7 cellular contexts compared by ENCODE assay signal in genomic region chr12:122421815-122422737, GRCh38. TPM values are rescaled to one million over a fixed set of nuclear protein-coding genes. Genes with fewer than 3 reads are reported as not detected.
A peak's percentile ranks its signal among the peaks of the same experiment; 100 is the strongest.
DNase-seq lines count a peak whose midpoint lies in the region; ATAC-seq and TF ChIP-seq lines count a peak whose summit lies in the region.

TSS of gene CLIP1 (minus strand) at chr12:122422669. CDS start at chr12:122380452, 42,217 bp downstream.

- POLR2A ChIA-PET in HEK293 (lab: Yijun Ruan, JAX), result interaction anchor here (2.3 to 2.5 kb wide), 2 partner anchors 22 kb away, joined by 15 to 16 read pairs; no protein-coding TSS in a partner anchor

- H3K36me3 ChIP-seq in HEK293 (ENCODE audit: control insufficient read depth in 2 of 2, insufficient read depth in 1 of 2, low read length in 2 of 2), result no peaks in the 10 kb centered on the region

- H3K4me3 ChIP-seq in GM12875 (ENCODE audit: low read depth, low read length), result peak within 1 kb of the TSS; percentile 83
- peak within 1 kb of the TSS; percentile 56 for H3K4me3 ChIP-seq in HEK293 (ENCODE audit: low read depth, low read length)

- peak within 1 kb of the TSS; percentile 99 for H3K27ac ChIP-seq in HEK293 (ENCODE audit: extremely low read depth, low read depth, low read length)

- TF ChIP-seq CTCF in GM12875 (IDR thresholded peaks at IDR 0.05; ENCODE audit: borderline replicate concordance, insufficient read depth, low read depth, low read length) (peak; percentile 59), HEK293 (tag by site-specific recombination; IDR thresholded peaks at IDR 0.05) (peak; percentile 71)

- H3K9me3 ChIP-seq in HEK293 (ENCODE audit: control insufficient read depth, insufficient read depth, low read depth, low read length), result no peaks in the 10 kb centered on the region

- CTCF ChIA-PET in HEK293 (lab: Yijun Ruan, JAX), result interaction anchor here (0.9 kb wide), 1 partner anchor 22 kb away, joined by 4 read pairs; no protein-coding TSS in a partner anchor

- ATAC-seq in activated CD4-positive, CD25-positive, alpha-beta regulatory T cell treated with anti-CD3 and anti-CD28 coated beads, Interleukin-2, amount 50 U/mL, for 24 hours, result peak; percentile 67 to 74

- H3K4me1 ChIP-seq in HEK293 (ENCODE audit: control insufficient read depth, insufficient read depth, low read length), result peaks cover 18% of the 10 kb centered on the region

- DNase-seq in NCI-H146 (lab: John Stamatoyannopoulos, UW) (peak; percentile 76), cerebellum (ENCODE audit: low spot score) (peak; percentile 83), kidney tubule cell (ENCODE audit: low spot score) (peak; percentile 85)
- DNase-seq in stimulated activated CD4-positive, alpha-beta T cell treated with anti-CD3 and anti-CD28 coated beads, Interleukin-2, amount 100 ng/mL, for 4 hours (ENCODE audit: low read depth), result peak; percentile 42

TF ChIP-seq in HEK293, 187 proteins besides CTCF, POLR2A, EP300 and RAD21 (continues in another document):
- TF ChIP-seq MZF1 (tag by site-specific recombination; IDR thresholded peaks at IDR 0.05; ENCODE audit: borderline replicate concordance), result 0 out of 2 replicates have a peak, but pooled peaks have one; percentile 13
- TF ChIP-seq ZNF214 (tag by site-specific recombination; IDR thresholded peaks at IDR 0.05; ENCODE audit: borderline replicate concordance), result no peak
- no peak for TF ChIP-seq ZNF324 (tag by site-specific recombination; IDR thresholded peaks at IDR 0.05)
- TF ChIP-seq ZBTB49 (tag by site-specific recombination; IDR thresholded peaks at IDR 0.05; ENCODE audit: low read depth), result no peak
- peak; percentile 80 for TF ChIP-seq ZBTB17 (tag by site-specific recombination; IDR thresholded peaks at IDR 0.05)
- peak; percentile 89 for TF ChIP-seq IKZF3 (tag by site-specific recombination; IDR thresholded peaks at IDR 0.05)
- TF ChIP-seq WT1 (tag by site-specific recombination; IDR thresholded peaks at IDR 0.05), result no peak
- TF ChIP-seq ZNF571 (tag by site-specific recombination; IDR thresholded peaks at IDR 0.05), result no peak
- no peak for TF ChIP-seq ZNF133 (tag by site-specific recombination; IDR thresholded peaks at IDR 0.05)
- no peak for TF ChIP-seq ZNF658 (tag by site-specific recombination; IDR thresholded peaks at IDR 0.05)
- no peak for TF ChIP-seq INSM2 (tag by site-specific recombination; IDR thresholded peaks at IDR 0.05)
- no peak for TF ChIP-seq ZNF776 (tag by site-specific recombination; IDR thresholded peaks at IDR 0.05; ENCODE audit: borderline replicate concordance)
- peak; percentile 93 for TF ChIP-seq ZBTB8A (tag by site-specific recombination; IDR thresholded peaks at IDR 0.05)
- no peak for TF ChIP-seq ZNF792 (tag by site-specific recombination; IDR thresholded peaks at IDR 0.05)
- TF ChIP-seq HOXC10 (CRISPR knock-in tag; IDR thresholded peaks at IDR 0.05), result no peak
- no peak for TF ChIP-seq ZNF560 (tag by site-specific recombination; IDR thresholded peaks at IDR 0.05; ENCODE audit: borderline replicate concordance)
- TF ChIP-seq ZNF2 (tag by site-specific recombination; IDR thresholded peaks at IDR 0.05), result 0 out of 2 replicates have a peak, but pooled peaks have one; percentile 18
- peak; percentile 73; the same call in 1 of the 2 replicates for TF ChIP-seq ZXDB (tag by site-specific recombination; IDR thresholded peaks at IDR 0.05)
- TF ChIP-seq ZNF426 (tag by site-specific recombination; IDR thresholded peaks at IDR 0.05), result no peak
- no peak for TF ChIP-seq ZNF239 (tag by site-specific recombination; IDR thresholded peaks at IDR 0.05)
- peak; percentile 25; the same call in 1 of the 2 replicates for TF ChIP-seq ZFP69B (tag by site-specific recombination; IDR thresholded peaks at IDR 0.05)
- no peak for TF ChIP-seq PRDM1 (tag by site-specific recombination; IDR thresholded peaks at IDR 0.05)
- no peak for TF ChIP-seq ZNF777 (tag by site-specific recombination; IDR thresholded peaks at IDR 0.05; ENCODE audit: borderline replicate concordance)
- no peak for TF ChIP-seq ZNF175 (tag by site-specific recombination; IDR thresholded peaks at IDR 0.05)
- peak; percentile 65 for TF ChIP-seq ZIC2 (tag by site-specific recombination; IDR thresholded peaks at IDR 0.05)
- peak; percentile 58 for TF ChIP-seq ZNF692 (tag by site-specific recombination; IDR thresholded peaks at IDR 0.05)
- TF ChIP-seq KLF16 (tag by site-specific recombination; IDR thresholded peaks at IDR 0.05), result peak; percentile 54
- TF ChIP-seq ZBTB7A (tag by site-specific recombination; IDR thresholded peaks at IDR 0.05; ENCODE audit: low read depth), result peak; percentile 22; the same call in 1 of the 2 replicates
- peak; percentile 29; the same call in 1 of the 2 replicates for TF ChIP-seq SCRT1 (tag by site-specific recombination; IDR thresholded peaks at IDR 0.05; ENCODE audit: borderline replicate concordance)
- TF ChIP-seq MYNN (tag by site-specific recombination; IDR thresholded peaks at IDR 0.05; ENCODE audit: borderline replicate concordance), result no peak
- no peak for TF ChIP-seq ZNF366 (tag by site-specific recombination; conservative IDR thresholded peaks at IDR 0.05)
- TF ChIP-seq ZNF350 (tag by site-specific recombination; IDR thresholded peaks at IDR 0.05), result no peak
- 0 out of 2 replicates have a peak, but pooled peaks have one; percentile 8 for TF ChIP-seq PBX3 (CRISPR knock-in tag; IDR thresholded peaks at IDR 0.05)
- peak; percentile 44 for TF ChIP-seq ZEB2 (tag by site-specific recombination; IDR thresholded peaks at IDR 0.05)
- peak; percentile 69 for TF ChIP-seq YY1 (tag by site-specific recombination; IDR thresholded peaks at IDR 0.05)
- TF ChIP-seq ZNF596 (tag by site-specific recombination; IDR thresholded peaks at IDR 0.05), result 0 out of 2 replicates have a peak, but pooled peaks have one; percentile 5
- peak; percentile 62 for TF ChIP-seq ZNF600 (tag by site-specific recombination; IDR thresholded peaks at IDR 0.05)

RNA-seq across cellular contexts. Expression of gene CLIP1, which starts in this region (rescaled TPM):
- total RNA-seq in cerebellum, result 76.9 TPM

Comparison
In these comparisons a context has a peak if more than half of its experiments do, and no peak if none do; other contexts are left out.
1. Peak in every context shown above with its lines: DNase-seq, ATAC-seq, H3K4me3 ChIP-seq and H3K27ac ChIP-seq.